Comparison of ENCODE assay signal across 1 cellular context in the genomic region with DNA sequence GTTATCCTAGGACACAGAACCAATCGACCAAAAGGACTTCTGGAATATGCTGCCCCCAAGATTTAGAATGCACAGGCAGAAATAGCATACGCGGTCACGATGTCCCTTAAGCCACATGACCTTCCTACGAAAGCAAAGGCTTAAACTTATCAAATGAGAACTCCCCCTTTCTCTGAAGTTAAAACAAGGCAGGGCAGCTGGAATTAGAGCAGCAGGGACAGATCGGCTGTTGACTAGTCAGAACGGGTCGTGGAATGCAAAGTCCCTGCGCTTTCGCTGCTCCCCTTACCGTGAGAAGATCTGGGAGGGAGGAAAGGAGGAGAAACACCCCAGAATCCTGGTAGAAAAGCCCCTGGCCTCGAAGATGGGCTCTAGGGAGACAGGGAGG.
TF ChIP-seq lines count a peak whose summit lies in the region.

No MANE protein-coding gene starts in this region.

TF ChIP-seq in K562, 482 proteins besides CTCF, POLR2A, EP300 and RAD21:
- TF ChIP-seq, protein P1, sequence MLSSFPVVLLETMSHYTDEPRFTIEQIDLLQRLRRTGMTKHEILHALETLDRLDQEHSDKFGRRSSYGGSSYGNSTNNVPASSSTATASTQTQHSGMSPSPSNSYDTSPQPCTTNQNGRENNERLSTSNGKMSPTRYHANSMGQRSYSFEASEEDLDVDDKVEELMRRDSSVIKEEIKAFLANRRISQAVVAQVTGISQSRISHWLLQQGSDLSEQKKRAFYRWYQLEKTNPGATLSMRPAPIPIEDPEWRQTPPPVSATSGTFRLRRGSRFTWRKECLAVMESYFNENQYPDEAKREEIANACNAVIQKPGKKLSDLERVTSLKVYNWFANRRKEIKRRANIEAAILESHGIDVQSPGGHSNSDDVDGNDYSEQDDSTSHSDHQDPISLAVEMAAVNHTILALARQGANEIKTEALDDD (IDR thresholded peaks at IDR 0.05) = peak; percentile 49
- TF ChIP-seq SREBF2 (CRISPR knock-in tag; IDR thresholded peaks at IDR 0.05) (no peak), USF2 (CRISPR knock-in tag; IDR thresholded peaks at IDR 0.05) (peak; percentile 74), LCOR (CRISPR knock-in tag; IDR thresholded peaks at IDR 0.05) (no peak), ZNF57 (CRISPR knock-in tag; IDR thresholded peaks at IDR 0.05) (no peak), HNRNPL (IDR thresholded peaks at IDR 0.05; ENCODE audit: low read depth, low read length) (no peak), ZNF431 (CRISPR knock-in tag; IDR thresholded peaks at IDR 0.05) (peak; percentile 7; the same call in 1 of the 2 replicates), POLR2B (IDR thresholded peaks at IDR 0.05; ENCODE audit: low read depth, partially characterized antibody) (peak; percentile 69), U2AF2 (optimal IDR thresholded peaks at IDR 0.05; ENCODE audit: low read depth, low read length) (no peak), NBN (IDR thresholded peaks at IDR 0.05; ENCODE audit: low read depth) (no peak), YY1 (IDR thresholded peaks at IDR 0.05; ENCODE audit: borderline replicate concordance in 1 of 3, control insufficient read depth in 1 of 3, extremely low read depth in 1 of 3, insufficient read depth in 3 of 3, insufficient read length in 1 of 3, insufficient replicate concordance in 2 of 3, low read depth in 1 of 3, low read length in 2 of 3) (peak in 1 of 3 experiments; percentile 25), CBFA2T2 (conservative IDR thresholded peaks at IDR 0.05) (0 out of 2 replicates have a peak, but pooled peaks have one; percentile 30), KDM5B (IDR thresholded peaks at IDR 0.05; ENCODE audit: insufficient replicate concordance, low read depth, low read length) (peak; percentile 86), HDAC6 (IDR thresholded peaks at IDR 0.05; ENCODE audit: low read depth, low read length) (no peak), SMAD1 (IDR thresholded peaks at IDR 0.05; ENCODE audit: low read depth, low read length, partially characterized antibody) (peak; percentile 22), POLR2H (tag; IDR thresholded peaks at IDR 0.05; ENCODE audit: low read depth) (peak; percentile 80), TCF7L2 (IDR thresholded peaks at IDR 0.05; ENCODE audit: low read depth, low read length) (no peak), CREM (IDR thresholded peaks at IDR 0.05; ENCODE audit: low read depth) (peak; percentile 68), POLR2AphosphoS5 (IDR thresholded peaks at IDR 0.05; ENCODE audit: control insufficient read depth, insufficient read depth, low read depth, low read length) (peak; percentile 42; the same call in 1 of the 2 replicates), TEAD1 (CRISPR knock-in tag; IDR thresholded peaks at IDR 0.05) (0 out of 4 replicates have a peak, but pooled peaks of 1 of the 2 experiments have one; percentile 46), FOXK2 (conservative IDR thresholded peaks at IDR 0.05 in 1 of 2, IDR thresholded peaks at IDR 0.05 in 1 of 2; ENCODE audit: low read depth in 2 of 2) (no peak; a peak in 1 of 4 replicates), RAD51 (IDR thresholded peaks at IDR 0.05; ENCODE audit: borderline replicate concordance, low read depth) (peak; percentile 85), ZSCAN32 (CRISPR knock-in tag; IDR thresholded peaks at IDR 0.05) (no peak), MAFF (IDR thresholded peaks at IDR 0.05; ENCODE audit: low read length) (peak; percentile 1; the same call in 1 of the 2 replicates), RCOR1 (IDR thresholded peaks at IDR 0.05; ENCODE audit: borderline replicate concordance in 1 of 2, low read depth in 2 of 2, low read length in 2 of 2) (0 out of 4 replicates have a peak, but pooled peaks of 1 of the 2 experiments have one; percentile 18), HEY1 (CRISPR knock-in tag; IDR thresholded peaks at IDR 0.05; ENCODE audit: borderline replicate concordance) (no peak), ARNT (IDR thresholded peaks at IDR 0.05) (peak in 1 of 2 experiments; percentile 70; a peak in 1 of 4 replicates), SIN3A (IDR thresholded peaks at IDR 0.05; ENCODE audit: borderline replicate concordance in 2 of 2, control insufficient read depth in 1 of 2, low read depth in 2 of 2, low read length in 2 of 2) (peak in 1 of 2 experiments; percentile 50; a peak in 1 of 4 replicates), CAMTA2 (CRISPR knock-in tag; conservative IDR thresholded peaks at IDR 0.05) (no peak), TAF7 (tag; IDR thresholded peaks at IDR 0.05) (no peak; the same call in 1 of the 2 replicates), MEF2D (tag; conservative IDR thresholded peaks at IDR 0.05; ENCODE audit: low read depth) (0 out of 2 replicates have a peak, but pooled peaks have one; percentile 23), TBP (optimal IDR thresholded peaks at IDR 0.05; ENCODE audit: low read depth, low read length) (peak; percentile 71), SUPT5H (IDR thresholded peaks at IDR 0.05) (peak; percentile 79; the same call in 1 of the 2 replicates)
- TF ChIP-seq, protein P2, sequence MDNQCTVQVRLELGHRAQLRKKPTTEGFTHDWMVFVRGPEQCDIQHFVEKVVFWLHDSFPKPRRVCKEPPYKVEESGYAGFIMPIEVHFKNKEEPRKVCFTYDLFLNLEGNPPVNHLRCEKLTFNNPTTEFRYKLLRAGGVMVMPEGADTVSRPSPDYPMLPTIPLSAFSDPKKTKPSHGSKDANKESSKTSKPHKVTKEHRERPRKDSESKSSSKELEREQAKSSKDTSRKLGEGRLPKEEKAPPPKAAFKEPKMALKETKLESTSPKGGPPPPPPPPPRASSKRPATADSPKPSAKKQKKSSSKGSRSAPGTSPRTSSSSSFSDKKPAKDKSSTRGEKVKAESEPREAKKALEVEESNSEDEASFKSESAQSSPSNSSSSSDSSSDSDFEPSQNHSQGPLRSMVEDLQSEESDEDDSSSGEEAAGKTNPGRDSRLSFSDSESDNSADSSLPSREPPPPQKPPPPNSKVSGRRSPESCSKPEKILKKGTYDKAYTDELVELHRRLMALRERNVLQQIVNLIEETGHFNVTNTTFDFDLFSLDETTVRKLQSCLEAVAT (IDR thresholded peaks at IDR 0.05) = peak; percentile 10 to 66; a peak in 1 of 4 replicates
- TF ChIP-seq, protein P3, sequence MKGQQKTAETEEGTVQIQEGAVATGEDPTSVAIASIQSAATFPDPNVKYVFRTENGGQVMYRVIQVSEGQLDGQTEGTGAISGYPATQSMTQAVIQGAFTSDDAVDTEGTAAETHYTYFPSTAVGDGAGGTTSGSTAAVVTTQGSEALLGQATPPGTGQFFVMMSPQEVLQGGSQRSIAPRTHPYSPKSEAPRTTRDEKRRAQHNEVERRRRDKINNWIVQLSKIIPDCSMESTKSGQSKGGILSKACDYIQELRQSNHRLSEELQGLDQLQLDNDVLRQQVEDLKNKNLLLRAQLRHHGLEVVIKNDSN (CRISPR knock-in tag; IDR thresholded peaks at IDR 0.05) = peak; percentile 78
- TF ChIP-seq, protein P4, sequence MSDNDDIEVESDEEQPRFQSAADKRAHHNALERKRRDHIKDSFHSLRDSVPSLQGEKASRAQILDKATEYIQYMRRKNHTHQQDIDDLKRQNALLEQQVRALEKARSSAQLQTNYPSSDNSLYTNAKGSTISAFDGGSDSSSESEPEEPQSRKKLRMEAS (CRISPR knock-in tag; IDR thresholded peaks at IDR 0.05) = no peak
